Comparison of ENCODE assay signal across 1 cellular context in the genomic region with DNA sequence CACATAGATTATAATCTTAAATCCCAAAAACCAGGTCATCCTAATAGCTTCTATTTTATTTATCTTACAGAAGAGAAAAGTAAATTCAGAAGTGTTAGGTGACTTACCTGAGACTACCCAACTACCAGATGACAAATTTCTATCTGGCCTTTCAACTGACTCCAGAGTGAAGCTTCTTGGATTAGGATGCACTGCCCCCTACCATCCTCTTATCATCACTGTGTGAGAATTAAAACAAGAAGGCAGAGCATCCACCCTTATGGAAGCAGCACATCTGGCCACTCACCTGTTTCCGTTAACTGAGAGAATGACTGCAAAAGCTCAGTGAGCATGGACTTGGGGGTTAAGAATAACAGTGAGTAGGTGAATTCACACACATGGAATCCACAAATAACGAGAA.
TF ChIP-seq lines count a peak whose summit lies in the region.

No MANE protein-coding gene starts in this region.

TF ChIP-seq in H1, 55 proteins besides CTCF, POLR2A, EP300 and RAD21:
- TF ChIP-seq MAFK (IDR thresholded peaks at IDR 0.05; ENCODE audit: low read depth, low read length) (no peak), CREB1 (IDR thresholded peaks at IDR 0.05) (no peak), BCL11A (IDR thresholded peaks at IDR 0.05; ENCODE audit: low read depth in 2 of 2, low read length in 2 of 2) (no peak), SUZ12 (IDR thresholded peaks at IDR 0.05; ENCODE audit: low read length) (no peak), SIRT6 (IDR thresholded peaks at IDR 0.05; ENCODE audit: low read length) (no peak), CEBPB (IDR thresholded peaks at IDR 0.05; ENCODE audit: low read depth, low read length) (no peak), KDM5A (IDR thresholded peaks at IDR 0.05; ENCODE audit: low read length) (no peak), TAF1 (IDR thresholded peaks at IDR 0.05; ENCODE audit: low read depth, low read length) (no peak), POU5F1 (IDR thresholded peaks at IDR 0.05; ENCODE audit: low read depth, low read length) (no peak), RXRA (IDR thresholded peaks at IDR 0.05; ENCODE audit: insufficient read depth, low read depth, low read length) (no peak), KDM1A (IDR thresholded peaks at IDR 0.05; ENCODE audit: borderline replicate concordance, low read length) (no peak), CTBP2 (IDR thresholded peaks at IDR 0.05; ENCODE audit: borderline replicate concordance, insufficient read depth, insufficient read length, low read length) (no peak), GABPA (IDR thresholded peaks at IDR 0.05; ENCODE audit: borderline replicate concordance, insufficient read depth, low read length) (no peak)
